Comparison of ENCODE assay signal across 8 cellular contexts in genomic region chr18:75173125-75173432, GRCh38. TPM values are rescaled to one million over a fixed set of nuclear protein-coding genes. Genes with fewer than 3 reads are reported as not detected.
DNase-seq lines count a peak whose midpoint lies in the region; ATAC-seq, FAIRE-seq and TF ChIP-seq lines count a peak whose summit lies in the region.

No MANE protein-coding gene starts in this region.

- H3K9me3 ChIP-seq in vagina, result no peaks in the 10 kb centered on the region

- DNase-seq in NCI-H146 treated with DMSO at 0.1 percent for 48 hours (lab: John Stamatoyannopoulos, UW; ENCODE audit: unreplicated experiment), result peak; percentile 16
- peak; percentile 9 for DNase-seq in kidney tubule cell (ENCODE audit: low spot score)
- DNase-seq in AG08395 (ENCODE audit: low spot score), result no peak
- no peak for DNase-seq in vagina (ENCODE audit: extremely low spot score in 2 of 2)
- no peak for DNase-seq in putamen (ENCODE audit: low spot score)
- DNase-seq in frontal cortex (ENCODE audit: low spot score in 2 of 2), result no peak

- no peaks in the 10 kb centered on the region for H3K36me3 ChIP-seq in vagina

- no peaks in the 10 kb centered on the region for H3K27me3 ChIP-seq in vagina

- no peaks in the 10 kb centered on the region for H3K4me1 ChIP-seq in vagina

- TF ChIP-seq CTCF in vagina (IDR thresholded peaks at IDR 0.05), result no peak

- no peak for FAIRE-seq in frontal cortex (lab: Jason Lieb, UNC)

- H3K4me3 ChIP-seq in vagina, result no peak overlapping the region

- intact Hi-C loops in vagina (cut with DNase I), result no loop called here

- TF ChIP-seq POLR2A in vagina (IDR thresholded peaks at IDR 0.05), result no peak

- ATAC-seq in GM18868 (IDR thresholded peaks at IDR 0.05; ENCODE audit: unreplicated experiment), result peak; percentile 100
- peak; percentile 99 for ATAC-seq in HG02759 (IDR thresholded peaks at IDR 0.05; ENCODE audit: unreplicated experiment)

- H3K27ac ChIP-seq in vagina, result no peak overlapping the region

RNA-seq across cellular contexts. Expression of gene PTGR3, which starts 35.9 kb away (rescaled TPM):
- total RNA-seq in vagina (16.0 TPM), frontal cortex (16.7 TPM)

RNA-seq across cellular contexts. Expression of gene TSHZ1, which starts 37.5 kb away (rescaled TPM):
- total RNA-seq in vagina (23.3 TPM), frontal cortex (7.3 TPM)

Comparison
In these comparisons a context has a peak if more than half of its experiments do, and no peak if none do; other contexts are left out.
1. DNase-seq: peak in NCI-H146 treated with DMSO at 0.1 percent for 48 hours (single experiment) and kidney tubule cell (single experiment); none in AG08395 (single experiment), vagina (0 of 2), putamen (single experiment) and frontal cortex (0 of 2).